8 cellular contexts compared by ENCODE assay signal in the genomic region with DNA sequence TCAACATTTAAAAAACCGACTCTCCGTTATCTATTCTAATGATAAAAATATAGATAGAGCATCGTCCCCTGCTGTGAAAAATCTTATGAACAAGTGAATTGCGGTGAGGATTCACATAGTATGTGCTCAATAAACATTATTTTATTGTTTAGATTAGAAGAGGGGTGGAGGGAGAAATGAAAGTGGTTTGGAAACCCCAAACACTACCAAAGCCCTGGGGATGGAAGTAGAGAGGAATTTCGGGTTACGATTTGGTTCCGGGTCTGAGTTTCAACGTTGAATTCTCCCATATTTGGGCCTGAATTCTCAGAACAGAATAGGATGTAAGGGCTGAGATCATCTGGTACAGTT. TPM values are rescaled to one million over a fixed set of nuclear protein-coding genes. Genes with fewer than 3 reads are reported as not detected.
DNase-seq lines count a peak whose midpoint lies in the region; ATAC-seq and TF ChIP-seq lines count a peak whose summit lies in the region.

No MANE protein-coding gene starts in this region.

- H3K36me3 ChIP-seq in GM23338 (ENCODE audit: insufficient read depth) (no peaks in the 10 kb centered on the region), skeletal muscle tissue (ENCODE audit: control insufficient read depth in 3 of 3, insufficient read depth in 3 of 3, low read length in 3 of 3) (no peaks in the 10 kb centered on the region)

- POLR2A ChIA-PET in activated B cell treated with CpG ODN at 0.5 μM for 24 hours (lab: Charles Lee) = interaction anchor here (0.5 to 3.4 kb wide), 20 partner anchors 8 to 809 kb away, joined by 3 to 42 read pairs (median 4); partner anchors contain the start of genes FAM76A, IFI6, MED18 and PPP1R8

- no peaks in the 10 kb centered on the region for H4K20me1 ChIP-seq in GM23338 (replicated peaks; ENCODE audit: insufficient read depth)

- no peaks in the 10 kb centered on the region for H3K9me3 ChIP-seq in skeletal muscle tissue (ENCODE audit: control insufficient read depth in 3 of 3, low read length in 3 of 3)

- H3K27me3 ChIP-seq in GM23338 (ENCODE audit: insufficient read depth) (no peaks in the 10 kb centered on the region), skeletal muscle tissue (ENCODE audit: control insufficient read depth in 3 of 3, insufficient read depth in 3 of 3, low read length in 3 of 3) (no peaks in the 10 kb centered on the region)

- intact Hi-C loops in activated B cell treated with CpG ODN at 0.5 μM for 24 hours (cut with micrococcal nuclease) = loop anchor here (2.0 to 5.0 kb wide), 4 partner anchors 100 to 965 kb away; partner anchors contain the start of genes IFI6, MED18 and YTHDF2

- H3K79me2 ChIP-seq in GM23338 (replicated peaks; ENCODE audit: insufficient read depth) = peaks cover 13% of the 10 kb centered on the region

- H3K27me3 Mint-ChIP-seq in GM23338 (ENCODE audit: insufficient read depth, low read depth, poor library complexity) (peaks cover 8% of the 10 kb centered on the region), activated B cell treated with CpG ODN at 0.5 μM for 24 hours (no peaks in the 10 kb centered on the region), glutamatergic neuron (ENCODE audit: unreplicated experiment) (no peaks in the 10 kb centered on the region)

- DNase-seq in GM23338 (ENCODE audit: low spot score) (no peak), activated B cell treated with CpG ODN at 0.5 μM for 24 hours (no peak), glutamatergic neuron (no peak), NCI-H128 (lab: John Stamatoyannopoulos, UW; ENCODE audit: unreplicated experiment) (no peak)

- H3K4me1 Mint-ChIP-seq in GM23338 (peaks cover 9% of the 10 kb centered on the region), activated B cell treated with CpG ODN at 0.5 μM for 24 hours (peaks cover 37% of the 10 kb centered on the region), glutamatergic neuron (ENCODE audit: low read depth, unreplicated experiment) (peaks cover 9% of the 10 kb centered on the region)

- H3K9ac ChIP-seq in skeletal muscle tissue (ENCODE audit: low read depth in 1 of 3, low read length in 3 of 3) = peak overlapping the region; percentile 51 to 99 (median 95)

- CTCF ChIA-PET in activated B cell treated with CpG ODN at 0.5 μM for 24 hours (lab: Charles Lee) = interaction anchor here (1.1 to 1.6 kb wide), 3 partner anchors 13 to 103 kb away, joined by 3 to 5 read pairs (median 3); partner anchors contain the start of gene PPP1R8

- H3K36me3 Mint-ChIP-seq in GM23338 (ENCODE audit: low read depth) (no peaks in the 10 kb centered on the region), activated B cell treated with CpG ODN at 0.5 μM for 24 hours (ENCODE audit: low read depth) (peaks cover 20% of the 10 kb centered on the region), glutamatergic neuron (ENCODE audit: unreplicated experiment) (no peaks in the 10 kb centered on the region)

- H3K4me2 ChIP-seq in GM23338 = peak overlapping the region; percentile 75

- TF ChIP-seq CTCF in GM23338 (conservative IDR thresholded peaks at IDR 0.05; ENCODE audit: low read depth in 2 of 2) (no peak), activated B cell treated with CpG ODN at 0.5 μM for 24 hours (IDR thresholded peaks at IDR 0.05) (no peak), glutamatergic neuron (IDR thresholded peaks at IDR 0.05; ENCODE audit: partially characterized antibody, unreplicated experiment) (no peak)

- H3K9me2 ChIP-seq in GM23338 (ENCODE audit: insufficient read depth) = no peaks in the 10 kb centered on the region

- H3K27ac ChIP-seq in GM23338 (ENCODE audit: low read depth) (peak overlapping the region; percentile 29), skeletal muscle tissue (ENCODE audit: low read depth, low read length) (peak overlapping the region; percentile 97)

- peak overlapping the region; percentile 47 for H2AFZ ChIP-seq in GM23338

- H3K27ac Mint-ChIP-seq in GM23338 (peak overlapping the region; percentile 89), activated B cell treated with CpG ODN at 0.5 μM for 24 hours (peak overlapping the region; percentile 98), glutamatergic neuron (ENCODE audit: unreplicated experiment) (peak overlapping the region; percentile 83)

- no peak; the same call in 1 of the 3 replicates for ATAC-seq in GM23338
- no peak for ATAC-seq in activated B cell treated with CpG ODN at 0.5 μM for 24 hours (ENCODE audit: low read depth)
- no peak for ATAC-seq in GM21737 (IDR thresholded peaks at IDR 0.05; ENCODE audit: unreplicated experiment)
- ATAC-seq in HG02970 (IDR thresholded peaks at IDR 0.05; ENCODE audit: low FRiP score, unreplicated experiment) = no peak
- ATAC-seq in GM21360 (IDR thresholded peaks at IDR 0.05; ENCODE audit: unreplicated experiment) = no peak

- H3K4me3 ChIP-seq in GM23338 (peak overlapping the region; percentile 75), skeletal muscle tissue (ENCODE audit: low read length in 3 of 3) (peak overlapping the region; percentile 87 to 97 (median 96))

- H3F3A ChIP-seq in GM23338 (replicated peaks; ENCODE audit: low read depth) = no peaks in the 10 kb centered on the region

- H3K9me3 Mint-ChIP-seq in GM23338 (no peaks in the 10 kb centered on the region), activated B cell treated with CpG ODN at 0.5 μM for 24 hours (no peaks in the 10 kb centered on the region), glutamatergic neuron (ENCODE audit: unreplicated experiment) (peaks cover 8% of the 10 kb centered on the region)

- peaks cover 6% of the 10 kb centered on the region for H3K4me1 ChIP-seq in GM23338 (ENCODE audit: insufficient read depth)
- peaks cover 10 to 15% (median 13%) of the 10 kb centered on the region in 3 donors for H3K4me1 ChIP-seq in skeletal muscle tissue (ENCODE audit: control insufficient read depth in 3 of 3, insufficient read depth in 3 of 3, low read length in 3 of 3)

- H3K4me3 Mint-ChIP-seq in GM23338 = peak overlapping the region; percentile 85
- peak overlapping the region; percentile 93 for H3K4me3 Mint-ChIP-seq in activated B cell treated with CpG ODN at 0.5 μM for 24 hours
- H3K4me3 Mint-ChIP-seq in glutamatergic neuron (ENCODE audit: unreplicated experiment) = peak overlapping the region; percentile 78

TF ChIP-seq in GM23338, 12 proteins besides CTCF, POLR2A, EP300 and RAD21 (continues in another document):
- TF ChIP-seq CREB1 (CRISPR knock-in tag; IDR thresholded peaks at IDR 0.05; ENCODE audit: low read depth) (no peak), REST (IDR thresholded peaks at IDR 0.05; ENCODE audit: unreplicated experiment) (no peak), ZNF331 (CRISPR knock-in tag; IDR thresholded peaks at IDR 0.05; ENCODE audit: low read depth) (no peak), JUNB (IDR thresholded peaks at IDR 0.05; ENCODE audit: unreplicated experiment) (no peak), NANOG (IDR thresholded peaks at IDR 0.05; ENCODE audit: borderline replicate concordance) (no peak), STAT1 (IDR thresholded peaks at IDR 0.05; ENCODE audit: unreplicated experiment) (no peak), POLR2AphosphoS5 (IDR thresholded peaks at IDR 0.05; ENCODE audit: low read depth) (no peak), EZH2 (IDR thresholded peaks at IDR 0.05; ENCODE audit: low read depth, unreplicated experiment) (no peak)

RNA-seq across cellular contexts. Expression of gene STX12, which starts 0.5 kb away (rescaled TPM):
- 9.0 and 13.7 TPM in 2 replicates for total RNA-seq in GM23338 (2014; rRNA removed; shearing (Covaris generic))
- 5.1 and 6.1 TPM in 2 replicates for polyA plus RNA-seq in GM23338 (2016; fragmentation: Nextera tagmentation; extraction: Ambion mirVana)
- total RNA-seq in activated B cell treated with CpG ODN at 0.5 μM for 24 hours (33.5 and 42.4 TPM in 2 replicates), glutamatergic neuron (ENCODE audit: unreplicated experiment) (47.7 TPM), skeletal muscle tissue (39.1 TPM)

RNA-seq across cellular contexts. Expression of gene FAM76A, which starts 46.8 kb away (rescaled TPM):
- 12.5 and 22.6 TPM in 2 replicates for total RNA-seq in GM23338 (2014; rRNA removed; shearing (Covaris generic))
- 12.7 and 13.8 TPM in 2 replicates for polyA plus RNA-seq in GM23338 (2016; fragmentation: Nextera tagmentation; extraction: Ambion mirVana)
- total RNA-seq in activated B cell treated with CpG ODN at 0.5 μM for 24 hours (14.9 and 19.3 TPM in 2 replicates), glutamatergic neuron (ENCODE audit: unreplicated experiment) (9.1 TPM), skeletal muscle tissue (21.9 TPM)

RNA-seq across cellular contexts. Expression of gene PPP1R8, which starts 58.0 kb away (rescaled TPM):
- total RNA-seq in GM23338 (2014; rRNA removed; shearing (Covaris generic)) = 50.5 and 53.8 TPM in 2 replicates
- 13.4 and 13.6 TPM in 2 replicates for polyA plus RNA-seq in GM23338 (2016; fragmentation: Nextera tagmentation; extraction: Ambion mirVana)
- total RNA-seq in activated B cell treated with CpG ODN at 0.5 μM for 24 hours (48.3 and 52.0 TPM in 2 replicates), glutamatergic neuron (ENCODE audit: unreplicated experiment) (60.2 TPM), skeletal muscle tissue (42.3 TPM)
